Comparison of ENCODE assay signal across 12 cellular contexts in genomic region chr2:150410809-150411208, GRCh38.
DNase-seq lines count a peak whose midpoint lies in the region; ATAC-seq and TF ChIP-seq lines count a peak whose summit lies in the region.
"Had no signal": no experiment of that assay in that cellular context is flagged by ENCODE, and none has a peak within 500 bp of the region (broad histone marks: within the 10 kb centered on the region; RNA-seq: fewer than 3 reads in every experiment).

No MANE protein-coding gene starts in this region.

- intact Hi-C loops in Caco-2 (cut with micrococcal nuclease; ENCODE audit: unreplicated experiment): loop anchor here (2.0 kb wide), 2 partner anchors 40 to 66 kb away; no protein-coding TSS in a partner anchor

- no peak for TF ChIP-seq CTCF in Caco-2 (IDR thresholded peaks at IDR 0.05; ENCODE audit: insufficient read depth in 1 of 2, low read depth in 1 of 2, low read length in 1 of 2, severe bottlenecking in 1 of 2, unreplicated experiment in 1 of 2)
- no peak for TF ChIP-seq CTCF in choroid plexus epithelial cell (conservative IDR thresholded peaks at IDR 0.05; ENCODE audit: low read depth, low read length)
- no peak for TF ChIP-seq CTCF in mesothelial cell of epicardium (IDR thresholded peaks at IDR 0.05; ENCODE audit: unreplicated experiment)

- DNase-seq in Caco-2: peak; percentile 68 to 77
- peak; percentile 85 for DNase-seq in choroid plexus epithelial cell (ENCODE audit: low read depth)
- DNase-seq in mesothelial cell of epicardium (ENCODE audit: low spot score in 2 of 2, unreplicated experiment in 2 of 2): no peak
- no peak for DNase-seq in NK-92 treated with Interleukin-12 subunit alpha and Interleukin-12 subunit beta, amount 100 ng/mL, for 24 hours (lab: John Stamatoyannopoulos, UW)
- no peak for DNase-seq in activated CD4-positive, alpha-beta T cell treated with anti-CD3 and anti-CD28 coated beads, Interleukin-2, amount 50 U/mL, for 4 hours
- DNase-seq: activated CD4-positive, CD25-positive, alpha-beta regulatory T cell; activated effector memory CD4-positive, alpha-beta T cell treated with anti-CD3 and anti-CD28 coated beads, Interleukin-2, amount 50 U/mL, for 16 hours; NCI-H1092 treated with DMSO at 0.1 percent for 48 hours had no signal

- peaks cover 68% of the 10 kb centered on the region for H3K4me1 ChIP-seq in Caco-2
- H3K4me1 ChIP-seq: right atrium auricular region had no signal

- peaks cover 17% of the 10 kb centered on the region for H3K36me3 Mint-ChIP-seq in Caco-2 (ENCODE audit: insufficient read depth, unreplicated experiment)
- H3K36me3 Mint-ChIP-seq in mesothelial cell of epicardium: peaks cover 2% of the 10 kb centered on the region

- peak overlapping the region; percentile 80 for H3K27ac Mint-ChIP-seq in Caco-2 (ENCODE audit: unreplicated experiment)
- H3K27ac Mint-ChIP-seq in mesothelial cell of epicardium: peak overlapping the region; percentile 22

- H3K9me3 Mint-ChIP-seq in Caco-2 (ENCODE audit: unreplicated experiment) (peaks cover 20% of the 10 kb centered on the region), mesothelial cell of epicardium (no peaks in the 10 kb centered on the region)

- ATAC-seq in GM18511 (IDR thresholded peaks at IDR 0.05; ENCODE audit: unreplicated experiment): no peak
- ATAC-seq in GM18909 (IDR thresholded peaks at IDR 0.05; ENCODE audit: poor library complexity, unreplicated experiment): no peak

- no peaks in the 10 kb centered on the region for H3K27me3 ChIP-seq in Caco-2 (replicated peaks; ENCODE audit: control insufficient read depth, insufficient read depth, low read length)
- H3K27me3 ChIP-seq: right atrium auricular region had no signal

- BruUV-seq in Caco-2 (replicated peaks; lab: Mats Ljungman, UMichigan): no TSS peak

- H3K27me3 Mint-ChIP-seq in Caco-2 (ENCODE audit: insufficient read depth, unreplicated experiment): no peaks in the 10 kb centered on the region
- H3K27me3 Mint-ChIP-seq in mesothelial cell of epicardium (ENCODE audit: low read depth): no peaks in the 10 kb centered on the region

- TF ChIP-seq RAD21 in Ishikawa (IDR thresholded peaks at IDR 0.05; ENCODE audit: low read depth): 0 out of 2 replicates have a peak, but pooled peaks have one; percentile 9

- no peak overlapping the region for H3K4me3 ChIP-seq in Caco-2 (ENCODE audit: low read depth, low read length)
- H3K4me3 ChIP-seq in choroid plexus epithelial cell (ENCODE audit: low read depth, low read length): no peak overlapping the region
- H3K4me3 ChIP-seq: right atrium auricular region had no signal

- TF ChIP-seq EP300 in Ishikawa (IDR thresholded peaks at IDR 0.05; ENCODE audit: borderline replicate concordance): peak; percentile 95

- H3K36me3 ChIP-seq in Caco-2 (ENCODE audit: control insufficient read depth, insufficient read depth, low read length): no peaks in the 10 kb centered on the region
- H3K36me3 ChIP-seq: right atrium auricular region had no signal

- H3K4me1 Mint-ChIP-seq in Caco-2 (ENCODE audit: low read depth, unreplicated experiment): peaks cover 54% of the 10 kb centered on the region
- H3K4me1 Mint-ChIP-seq in mesothelial cell of epicardium: peaks cover 38% of the 10 kb centered on the region

- CTCF ChIA-PET in Caco-2 (lab: Charles Lee): no interaction called here

- peaks cover 3% of the 10 kb centered on the region; the same call in 1 of the 2 replicates for H3K9me3 ChIP-seq in Caco-2
- H3K9me3 ChIP-seq: right atrium auricular region had no signal

- POLR2A ChIA-PET in Caco-2 (lab: Charles Lee): no interaction called here

- H3K4me3 Mint-ChIP-seq in Caco-2 (ENCODE audit: unreplicated experiment): peak overlapping the region; percentile 20
- H3K4me3 Mint-ChIP-seq in mesothelial cell of epicardium: no peak overlapping the region

TF ChIP-seq in Ishikawa, 13 proteins besides CTCF, POLR2A, EP300 and RAD21:
- peak; percentile 100 for TF ChIP-seq TEAD4 (IDR thresholded peaks at IDR 0.05)
- peak; percentile 91 for TF ChIP-seq TCF12 (IDR thresholded peaks at IDR 0.05; ENCODE audit: low read depth)
- TF ChIP-seq MAX (IDR thresholded peaks at IDR 0.05): peak; percentile 80
- TF ChIP-seq ZBTB7A (IDR thresholded peaks at IDR 0.05; ENCODE audit: low read depth): no peak
- TF ChIP-seq YY1 (IDR thresholded peaks at IDR 0.05; ENCODE audit: low read depth): peak; percentile 62; the same call in 1 of the 2 replicates
- peak; percentile 58; the same call in 1 of the 2 replicates for TF ChIP-seq CEBPB (IDR thresholded peaks at IDR 0.05)
- TF ChIP-seq FOXM1 (IDR thresholded peaks at IDR 0.05; ENCODE audit: borderline replicate concordance, low read depth): peak; percentile 84
- TF ChIP-seq TAF1 (IDR thresholded peaks at IDR 0.05; ENCODE audit: low read depth): no peak
- peak; percentile 76 for TF ChIP-seq NFIC (IDR thresholded peaks at IDR 0.05)
- no peak; the same call in 1 of the 2 replicates for TF ChIP-seq CREB1 (IDR thresholded peaks at IDR 0.05; ENCODE audit: low read depth)
- no peak for TF ChIP-seq USF1 (IDR thresholded peaks at IDR 0.05)
- no peak for TF ChIP-seq EGR1 (IDR thresholded peaks at IDR 0.05)
- no peak for TF ChIP-seq REST (IDR thresholded peaks at IDR 0.05; ENCODE audit: low read depth)

Comparison
In these comparisons a context has a peak if more than half of its experiments do, and no peak if none do; other contexts are left out.
1. DNase-seq: peak in Caco-2 (2 of 2) and choroid plexus epithelial cell (single experiment); none in mesothelial cell of epicardium (0 of 2), NK-92 treated with Interleukin-12 subunit alpha and Interleukin-12 subunit beta, amount 100 ng/mL, for 24 hours (single experiment) and activated CD4-positive, alpha-beta T cell treated with anti-CD3 and anti-CD28 coated beads, Interleukin-2, amount 50 U/mL, for 4 hours (0 of 2).